ENCODE assay signal across 16 cellular contexts in genomic region chr6:29444031-29444430, GRCh38. TPM values are rescaled to one million over a fixed set of nuclear protein-coding genes. Genes with fewer than 3 reads are reported as not detected.
"Had no signal": no experiment of that assay in that cellular context is flagged by ENCODE, and none has a peak within 500 bp of the region (broad histone marks: within the 10 kb centered on the region; RNA-seq: fewer than 3 reads in every experiment).

No MANE protein-coding gene starts in this region.

RNA-seq across cellular contexts. Expression of gene OR10C1, which starts 4.9 kb away (rescaled TPM):
- total RNA-seq: stomach, subcutaneous adipose tissue, suprapubic skin, temporal lobe, thoracic aorta, thyroid gland, tibial nerve, transverse colon, upper lobe of left lung, upper lobe of right lung, ureter, urinary bladder, uterus, vagina had no signal
- polyA plus RNA-seq: stomach, thymus, urinary bladder had no signal

RNA-seq across cellular contexts. Expression of gene OR11A1, which starts 12.8 kb away (rescaled TPM):
- total RNA-seq: stomach, subcutaneous adipose tissue, suprapubic skin, temporal lobe, thoracic aorta, thyroid gland, tibial nerve, transverse colon, upper lobe of left lung, upper lobe of right lung, ureter, urinary bladder, uterus, vagina had no signal
- polyA plus RNA-seq: stomach, urinary bladder had no signal

RNA-seq across cellular contexts. Expression of gene OR2H1, which starts 12.9 kb away (rescaled TPM):
- total RNA-seq: stomach, subcutaneous adipose tissue, suprapubic skin, temporal lobe, thoracic aorta, thyroid gland, tibial nerve, transverse colon, upper lobe of left lung, upper lobe of right lung, ureter, urinary bladder, uterus, vagina had no signal
- polyA plus RNA-seq: stomach, urinary bladder had no signal

RNA-seq across cellular contexts. Expression of gene OR12D1, which starts 29.3 kb away (rescaled TPM):
- total RNA-seq: stomach, subcutaneous adipose tissue, suprapubic skin, temporal lobe, testis, thoracic aorta, thyroid gland, tibial nerve, transverse colon, upper lobe of left lung, upper lobe of right lung, ureter, urinary bladder, uterus, vagina had no signal
- polyA plus RNA-seq: stomach, thymus, urinary bladder had no signal

RNA-seq across cellular contexts. Expression of gene MAS1L, which starts 43.7 kb away (rescaled TPM):
- total RNA-seq: subcutaneous adipose tissue, suprapubic skin, temporal lobe, testis, thoracic aorta, thyroid gland, transverse colon, ureter, vagina had no signal
- polyA plus RNA-seq: stomach, thymus, urinary bladder had no signal
